1 cellular context compared by ENCODE assay signal in the genomic region with DNA sequence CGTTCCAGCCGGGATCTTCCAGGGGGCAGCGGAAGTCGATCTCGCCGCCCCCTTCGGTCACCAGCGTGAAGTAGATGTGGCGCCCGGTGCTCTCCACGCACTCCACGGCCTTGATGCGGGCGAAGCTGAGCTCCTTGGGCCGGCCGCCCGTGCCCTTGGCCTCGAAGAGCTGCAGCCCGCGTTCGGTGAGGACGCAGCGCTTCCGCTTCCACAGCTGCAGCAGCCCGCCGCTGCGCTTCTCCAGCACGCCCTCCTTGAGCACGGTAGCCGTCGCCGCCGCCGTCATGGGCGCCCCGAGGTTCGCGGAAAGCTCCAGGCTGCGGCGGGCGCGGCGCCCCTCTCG.
TF ChIP-seq lines count a peak whose summit lies in the region.

No MANE protein-coding gene starts in this region.

TF ChIP-seq in GM12878, 131 proteins besides CTCF, POLR2A, EP300 and RAD21:
- TF ChIP-seq BHLHE40 (IDR thresholded peaks at IDR 0.05; ENCODE audit: borderline replicate concordance in 1 of 2, low read depth in 2 of 2, low read length in 1 of 2) (peak in 1 of 2 experiments; percentile 21; a peak in 1 of 4 replicates), ZNF274 (IDR thresholded peaks at IDR 0.05; ENCODE audit: insufficient read depth, insufficient read length) (no peak), MYC (IDR thresholded peaks at IDR 0.05; ENCODE audit: insufficient read depth, insufficient read length, insufficient replicate concordance, low read length, severe bottlenecking) (no peak), JUND (IDR thresholded peaks at IDR 0.05; ENCODE audit: low read depth, low read length) (no peak), SPI1 (IDR thresholded peaks at IDR 0.05; ENCODE audit: borderline replicate concordance, insufficient read depth, low read depth, low read length) (peak; percentile 17; the same call in 1 of the 2 replicates), CREM (IDR thresholded peaks at IDR 0.05; ENCODE audit: low read depth) (peak; percentile 32; the same call in 1 of the 2 replicates), CREB1 (IDR thresholded peaks at IDR 0.05; ENCODE audit: low read depth) (no peak), ZNF384 (IDR thresholded peaks at IDR 0.05; ENCODE audit: borderline replicate concordance, low read depth, low read length) (no peak), YY1 (IDR thresholded peaks at IDR 0.05; ENCODE audit: low read depth, low read length) (peak; percentile 47; the same call in 1 of the 2 replicates), ZNF622 (IDR thresholded peaks at IDR 0.05) (no peak), FOXK2 (IDR thresholded peaks at IDR 0.05) (no peak), PAX8 (IDR thresholded peaks at IDR 0.05) (no peak), IKZF2 (IDR thresholded peaks at IDR 0.05) (no peak), CUX1 (IDR thresholded peaks at IDR 0.05; ENCODE audit: insufficient replicate concordance, low read depth, low read length) (no peak), SMAD5 (IDR thresholded peaks at IDR 0.05; ENCODE audit: low read depth) (no peak)
- TF ChIP-seq, protein P1, sequence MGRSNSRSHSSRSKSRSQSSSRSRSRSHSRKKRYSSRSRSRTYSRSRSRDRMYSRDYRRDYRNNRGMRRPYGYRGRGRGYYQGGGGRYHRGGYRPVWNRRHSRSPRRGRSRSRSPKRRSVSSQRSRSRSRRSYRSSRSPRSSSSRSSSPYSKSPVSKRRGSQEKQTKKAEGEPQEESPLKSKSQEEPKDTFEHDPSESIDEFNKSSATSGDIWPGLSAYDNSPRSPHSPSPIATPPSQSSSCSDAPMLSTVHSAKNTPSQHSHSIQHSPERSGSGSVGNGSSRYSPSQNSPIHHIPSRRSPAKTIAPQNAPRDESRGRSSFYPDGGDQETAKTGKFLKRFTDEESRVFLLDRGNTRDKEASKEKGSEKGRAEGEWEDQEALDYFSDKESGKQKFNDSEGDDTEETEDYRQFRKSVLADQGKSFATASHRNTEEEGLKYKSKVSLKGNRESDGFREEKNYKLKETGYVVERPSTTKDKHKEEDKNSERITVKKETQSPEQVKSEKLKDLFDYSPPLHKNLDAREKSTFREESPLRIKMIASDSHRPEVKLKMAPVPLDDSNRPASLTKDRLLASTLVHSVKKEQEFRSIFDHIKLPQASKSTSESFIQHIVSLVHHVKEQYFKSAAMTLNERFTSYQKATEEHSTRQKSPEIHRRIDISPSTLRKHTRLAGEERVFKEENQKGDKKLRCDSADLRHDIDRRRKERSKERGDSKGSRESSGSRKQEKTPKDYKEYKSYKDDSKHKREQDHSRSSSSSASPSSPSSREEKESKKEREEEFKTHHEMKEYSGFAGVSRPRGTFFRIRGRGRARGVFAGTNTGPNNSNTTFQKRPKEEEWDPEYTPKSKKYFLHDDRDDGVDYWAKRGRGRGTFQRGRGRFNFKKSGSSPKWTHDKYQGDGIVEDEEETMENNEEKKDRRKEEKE (IDR thresholded peaks at IDR 0.05) = no peak
- TF ChIP-seq, protein P2, sequence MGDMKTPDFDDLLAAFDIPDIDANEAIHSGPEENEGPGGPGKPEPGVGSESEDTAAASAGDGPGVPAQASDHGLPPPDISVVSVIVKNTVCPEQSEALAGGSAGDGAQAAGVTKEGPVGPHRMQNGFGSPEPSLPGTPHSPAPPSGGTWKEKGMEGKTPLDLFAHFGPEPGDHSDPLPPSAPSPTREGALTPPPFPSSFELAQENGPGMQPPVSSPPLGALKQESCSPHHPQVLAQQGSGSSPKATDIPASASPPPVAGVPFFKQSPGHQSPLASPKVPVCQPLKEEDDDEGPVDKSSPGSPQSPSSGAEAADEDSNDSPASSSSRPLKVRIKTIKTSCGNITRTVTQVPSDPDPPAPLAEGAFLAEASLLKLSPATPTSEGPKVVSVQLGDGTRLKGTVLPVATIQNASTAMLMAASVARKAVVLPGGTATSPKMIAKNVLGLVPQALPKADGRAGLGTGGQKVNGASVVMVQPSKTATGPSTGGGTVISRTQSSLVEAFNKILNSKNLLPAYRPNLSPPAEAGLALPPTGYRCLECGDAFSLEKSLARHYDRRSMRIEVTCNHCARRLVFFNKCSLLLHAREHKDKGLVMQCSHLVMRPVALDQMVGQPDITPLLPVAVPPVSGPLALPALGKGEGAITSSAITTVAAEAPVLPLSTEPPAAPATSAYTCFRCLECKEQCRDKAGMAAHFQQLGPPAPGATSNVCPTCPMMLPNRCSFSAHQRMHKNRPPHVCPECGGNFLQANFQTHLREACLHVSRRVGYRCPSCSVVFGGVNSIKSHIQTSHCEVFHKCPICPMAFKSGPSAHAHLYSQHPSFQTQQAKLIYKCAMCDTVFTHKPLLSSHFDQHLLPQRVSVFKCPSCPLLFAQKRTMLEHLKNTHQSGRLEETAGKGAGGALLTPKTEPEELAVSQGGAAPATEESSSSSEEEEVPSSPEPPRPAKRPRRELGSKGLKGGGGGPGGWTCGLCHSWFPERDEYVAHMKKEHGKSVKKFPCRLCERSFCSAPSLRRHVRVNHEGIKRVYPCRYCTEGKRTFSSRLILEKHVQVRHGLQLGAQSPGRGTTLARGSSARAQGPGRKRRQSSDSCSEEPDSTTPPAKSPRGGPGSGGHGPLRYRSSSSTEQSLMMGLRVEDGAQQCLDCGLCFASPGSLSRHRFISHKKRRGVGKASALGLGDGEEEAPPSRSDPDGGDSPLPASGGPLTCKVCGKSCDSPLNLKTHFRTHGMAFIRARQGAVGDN (IDR thresholded peaks at IDR 0.05) = peak; percentile 64
TF ChIP-seq in GM12878: peak in this region for 5.
